ENCODE assay signal across 22 cellular contexts in the genomic region with DNA sequence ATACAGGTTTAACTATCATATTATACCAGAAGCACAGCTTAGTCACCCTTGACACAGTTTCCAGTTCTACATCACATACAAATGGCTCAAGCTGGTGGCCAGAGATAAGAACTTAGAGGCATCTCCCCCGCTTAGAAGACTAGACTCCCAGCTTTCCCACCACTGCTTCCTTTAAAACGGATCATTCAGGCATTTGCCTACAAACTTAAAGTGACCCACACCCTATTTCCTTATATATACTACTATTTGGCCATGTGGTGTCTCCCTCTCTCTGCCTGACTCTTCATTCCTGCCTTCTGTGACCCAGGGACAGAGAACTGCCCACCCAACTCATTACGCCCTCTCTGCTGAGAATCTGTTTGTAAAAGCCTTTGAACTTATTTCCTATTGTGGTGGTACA.
DNase-seq lines count a peak whose midpoint lies in the region; ATAC-seq and TF ChIP-seq lines count a peak whose summit lies in the region.
"Had no signal": no experiment of that assay in that cellular context is flagged by ENCODE, and none has a peak within 500 bp of the region (broad histone marks: within the 10 kb centered on the region; RNA-seq: fewer than 3 reads in every experiment).

No MANE protein-coding gene starts in this region.

- H3K36me3 Mint-ChIP-seq in WTC11 = no peaks in the 10 kb centered on the region
- H3K36me3 Mint-ChIP-seq: IgD-negative memory B cell had no signal

- CTCF ChIA-PET in WTC11 (lab: Charles Lee) = interaction anchor here (0.6 to 3.3 kb wide), 2 partner anchors 21 to 278 kb away, joined by 3 to 17 read pairs; no protein-coding TSS in a partner anchor

- TF ChIP-seq EP300 in suprapubic skin (IDR thresholded peaks at IDR 0.05) = no peak

- H3K4me3 ChIP-seq in suprapubic skin = no peak overlapping the region
- H3K4me3 ChIP-seq in heart right ventricle = no peak overlapping the region
- H3K4me3 ChIP-seq: skin epidermis, vagina had no signal

- H3K27ac ChIP-seq in suprapubic skin (no peak overlapping the region), heart right ventricle (no peak overlapping the region)
- H3K27ac ChIP-seq: skin epidermis, vagina had no signal

- POLR2A ChIA-PET in WTC11 (lab: Charles Lee) = no interaction called here

- H3K4me3 Mint-ChIP-seq in WTC11 = no peak overlapping the region
- H3K4me3 Mint-ChIP-seq: activated B cell treated with CpG ODN at 0.5 μM for 24 hours; activated T-cell treated with anti-CD3 and anti-CD28 coated beads, Interleukin-2, amount 50 U/mL, for 72 hours; CD4-positive, alpha-beta T cell; IgD-negative memory B cell had no signal

- peak; percentile 48 for DNase-seq in ELF-1 (ENCODE audit: low read depth, low spot score)
- DNase-seq in Kasumi-1 (lab: John Stamatoyannopoulos, UW) = peak; percentile 6 to 17
- no peak for DNase-seq in WTC11 (ENCODE audit: low spot score)
- peak; percentile 5 for DNase-seq in iPS DF 19.7 (ENCODE audit: low read depth, low spot score)
- no peak for DNase-seq in suprapubic skin (ENCODE audit: low spot score in 2 of 2)
- DNase-seq in cortex of kidney (lab: John Stamatoyannopoulos, UW) = no peak
- no peak for DNase-seq in heart right ventricle
- DNase-seq in CD1c-positive myeloid dendritic cell (ENCODE audit: extremely low spot score) = no peak
- DNase-seq: activated B cell treated with CpG ODN at 0.5 μM for 24 hours; activated naive CD4-positive, alpha-beta T cell treated with anti-CD3 and anti-CD28 coated beads, Interleukin-2, amount 50 U/mL, for 16 hours; activated T-cell treated with anti-CD3 and anti-CD28 coated beads, Interleukin-2, amount 50 U/mL, for 72 hours; aorta; CD4-positive, alpha-beta T cell; DMS79; foreskin fibroblast; NCI-H1105; NCI-H2107; Right ventricle myocardium superior; stimulated activated CD4-positive, alpha-beta T cell treated with anti-CD3 and anti-CD28 coated beads, Interleukin-2, amount 100 ng/mL, for 48 hours had no signal

- H3K27me3 ChIP-seq in suprapubic skin = no peaks in the 10 kb centered on the region
- no peaks in the 10 kb centered on the region for H3K27me3 ChIP-seq in heart right ventricle
- H3K27me3 ChIP-seq: vagina had no signal

- WGBS in suprapubic skin = 32% methylated on average over 3 of the region's 3 CpGs
- 18 to 33% methylated on average over 3 of the region's 3 CpGs for WGBS in heart right ventricle, 2 donors

- TF ChIP-seq POLR2A in suprapubic skin (IDR thresholded peaks at IDR 0.05) = no peak

- intact Hi-C loops in heart right ventricle (cut with DNase I) = no loop called here

- H3K4me1 Mint-ChIP-seq in WTC11 = peaks cover 14% of the 10 kb centered on the region
- H3K4me1 Mint-ChIP-seq: activated B cell treated with CpG ODN at 0.5 μM for 24 hours, IgD-negative memory B cell had no signal

- H3K9me3 ChIP-seq in suprapubic skin = no peaks in the 10 kb centered on the region
- H3K9me3 ChIP-seq in heart right ventricle = no peaks in the 10 kb centered on the region
- H3K9me3 ChIP-seq: vagina had no signal

- no peaks in the 10 kb centered on the region for H3K27me3 Mint-ChIP-seq in WTC11 (ENCODE audit: low read depth)
- H3K27me3 Mint-ChIP-seq: activated B cell treated with CpG ODN at 0.5 μM for 24 hours; CD4-positive, alpha-beta T cell; IgD-negative memory B cell had no signal

- no peak overlapping the region for H3K27ac Mint-ChIP-seq in WTC11
- H3K27ac Mint-ChIP-seq: activated B cell treated with CpG ODN at 0.5 μM for 24 hours; activated T-cell treated with anti-CD3 and anti-CD28 coated beads, Interleukin-2, amount 50 U/mL, for 72 hours; CD4-positive, alpha-beta T cell had no signal

- H3K9me3 Mint-ChIP-seq in WTC11 = 0 out of 2 replicates have a peak, but pooled peaks cover 3% of the 10 kb centered on the region
- H3K9me3 Mint-ChIP-seq: CD4-positive, alpha-beta T cell had no signal

- H3K36me3 ChIP-seq in suprapubic skin (no peaks in the 10 kb centered on the region), heart right ventricle (no peaks in the 10 kb centered on the region)
- H3K36me3 ChIP-seq: vagina had no signal

- ATAC-seq in WTC11 (peak; percentile 92), heart right ventricle (no peak)
- ATAC-seq: activated T-cell treated with anti-CD3 and anti-CD28 coated beads, Interleukin-2, amount 50 U/mL, for 72 hours had no signal

- H3K4me1 ChIP-seq in suprapubic skin (no peaks in the 10 kb centered on the region), heart right ventricle (no peaks in the 10 kb centered on the region)
- H3K4me1 ChIP-seq: vagina had no signal

- TF ChIP-seq CTCF in WTC11 (IDR thresholded peaks at IDR 0.05) = no peak
- TF ChIP-seq CTCF in suprapubic skin (IDR thresholded peaks at IDR 0.05) = no peak
- no peak for TF ChIP-seq CTCF in heart right ventricle (IDR thresholded peaks at IDR 0.05)

TF ChIP-seq in WTC11, 78 proteins besides CTCF, POLR2A, EP300 and RAD21 (continues in another document):
- TF ChIP-seq ETV6 (CRISPR knock-in tag; IDR thresholded peaks at IDR 0.05) (no peak), ZBTB21 (CRISPR knock-in tag; IDR thresholded peaks at IDR 0.05; ENCODE audit: borderline replicate concordance) (no peak), FOXP1 (CRISPR knock-in tag; IDR thresholded peaks at IDR 0.05; ENCODE audit: borderline replicate concordance) (no peak), HMGA2 (CRISPR knock-in tag; IDR thresholded peaks at IDR 0.05) (no peak), GRHL2 (CRISPR knock-in tag; IDR thresholded peaks at IDR 0.05; ENCODE audit: insufficient replicate concordance, severe bottlenecking) (no peak), GTF2I (CRISPR knock-in tag; conservative IDR thresholded peaks at IDR 0.05) (no peak), ZNF416 (CRISPR knock-in tag; IDR thresholded peaks at IDR 0.05) (no peak)
- TF ChIP-seq, protein P1, sequence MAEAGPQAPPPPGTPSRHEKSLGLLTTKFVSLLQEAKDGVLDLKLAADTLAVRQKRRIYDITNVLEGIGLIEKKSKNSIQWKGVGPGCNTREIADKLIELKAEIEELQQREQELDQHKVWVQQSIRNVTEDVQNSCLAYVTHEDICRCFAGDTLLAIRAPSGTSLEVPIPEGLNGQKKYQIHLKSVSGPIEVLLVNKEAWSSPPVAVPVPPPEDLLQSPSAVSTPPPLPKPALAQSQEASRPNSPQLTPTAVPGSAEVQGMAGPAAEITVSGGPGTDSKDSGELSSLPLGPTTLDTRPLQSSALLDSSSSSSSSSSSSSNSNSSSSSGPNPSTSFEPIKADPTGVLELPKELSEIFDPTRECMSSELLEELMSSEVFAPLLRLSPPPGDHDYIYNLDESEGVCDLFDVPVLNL (CRISPR knock-in tag; IDR thresholded peaks at IDR 0.05; ENCODE audit: borderline replicate concordance, low read depth) = no peak
- TF ChIP-seq, protein P2, sequence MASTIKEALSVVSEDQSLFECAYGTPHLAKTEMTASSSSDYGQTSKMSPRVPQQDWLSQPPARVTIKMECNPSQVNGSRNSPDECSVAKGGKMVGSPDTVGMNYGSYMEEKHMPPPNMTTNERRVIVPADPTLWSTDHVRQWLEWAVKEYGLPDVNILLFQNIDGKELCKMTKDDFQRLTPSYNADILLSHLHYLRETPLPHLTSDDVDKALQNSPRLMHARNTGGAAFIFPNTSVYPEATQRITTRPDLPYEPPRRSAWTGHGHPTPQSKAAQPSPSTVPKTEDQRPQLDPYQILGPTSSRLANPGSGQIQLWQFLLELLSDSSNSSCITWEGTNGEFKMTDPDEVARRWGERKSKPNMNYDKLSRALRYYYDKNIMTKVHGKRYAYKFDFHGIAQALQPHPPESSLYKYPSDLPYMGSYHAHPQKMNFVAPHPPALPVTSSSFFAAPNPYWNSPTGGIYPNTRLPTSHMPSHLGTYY (CRISPR knock-in tag; IDR thresholded peaks at IDR 0.05) = no peak
- TF ChIP-seq, protein P3, sequence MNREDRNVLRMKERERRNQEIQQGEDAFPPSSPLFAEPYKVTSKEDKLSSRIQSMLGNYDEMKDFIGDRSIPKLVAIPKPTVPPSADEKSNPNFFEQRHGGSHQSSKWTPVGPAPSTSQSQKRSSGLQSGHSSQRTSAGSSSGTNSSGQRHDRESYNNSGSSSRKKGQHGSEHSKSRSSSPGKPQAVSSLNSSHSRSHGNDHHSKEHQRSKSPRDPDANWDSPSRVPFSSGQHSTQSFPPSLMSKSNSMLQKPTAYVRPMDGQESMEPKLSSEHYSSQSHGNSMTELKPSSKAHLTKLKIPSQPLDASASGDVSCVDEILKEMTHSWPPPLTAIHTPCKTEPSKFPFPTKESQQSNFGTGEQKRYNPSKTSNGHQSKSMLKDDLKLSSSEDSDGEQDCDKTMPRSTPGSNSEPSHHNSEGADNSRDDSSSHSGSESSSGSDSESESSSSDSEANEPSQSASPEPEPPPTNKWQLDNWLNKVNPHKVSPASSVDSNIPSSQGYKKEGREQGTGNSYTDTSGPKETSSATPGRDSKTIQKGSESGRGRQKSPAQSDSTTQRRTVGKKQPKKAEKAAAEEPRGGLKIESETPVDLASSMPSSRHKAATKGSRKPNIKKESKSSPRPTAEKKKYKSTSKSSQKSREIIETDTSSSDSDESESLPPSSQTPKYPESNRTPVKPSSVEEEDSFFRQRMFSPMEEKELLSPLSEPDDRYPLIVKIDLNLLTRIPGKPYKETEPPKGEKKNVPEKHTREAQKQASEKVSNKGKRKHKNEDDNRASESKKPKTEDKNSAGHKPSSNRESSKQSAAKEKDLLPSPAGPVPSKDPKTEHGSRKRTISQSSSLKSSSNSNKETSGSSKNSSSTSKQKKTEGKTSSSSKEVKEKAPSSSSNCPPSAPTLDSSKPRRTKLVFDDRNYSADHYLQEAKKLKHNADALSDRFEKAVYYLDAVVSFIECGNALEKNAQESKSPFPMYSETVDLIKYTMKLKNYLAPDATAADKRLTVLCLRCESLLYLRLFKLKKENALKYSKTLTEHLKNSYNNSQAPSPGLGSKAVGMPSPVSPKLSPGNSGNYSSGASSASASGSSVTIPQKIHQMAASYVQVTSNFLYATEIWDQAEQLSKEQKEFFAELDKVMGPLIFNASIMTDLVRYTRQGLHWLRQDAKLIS (CRISPR knock-in tag; IDR thresholded peaks at IDR 0.05; ENCODE audit: borderline replicate concordance) = no peak
- TF ChIP-seq, protein P4, sequence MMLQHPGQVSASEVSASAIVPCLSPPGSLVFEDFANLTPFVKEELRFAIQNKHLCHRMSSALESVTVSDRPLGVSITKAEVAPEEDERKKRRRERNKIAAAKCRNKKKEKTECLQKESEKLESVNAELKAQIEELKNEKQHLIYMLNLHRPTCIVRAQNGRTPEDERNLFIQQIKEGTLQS (CRISPR knock-in tag; conservative IDR thresholded peaks at IDR 0.05) = no peak

Comparison
In these comparisons a context has a peak if more than half of its experiments do, and no peak if none do; other contexts are left out.
1. DNase-seq: peak in ELF-1 (single experiment), Kasumi-1 (2 of 2) and iPS DF 19.7 (single experiment); none in WTC11 (single experiment), suprapubic skin (0 of 2), cortex of kidney (single experiment), heart right ventricle (0 of 2) and CD1c-positive myeloid dendritic cell (single experiment).